In the genomic region with DNA sequence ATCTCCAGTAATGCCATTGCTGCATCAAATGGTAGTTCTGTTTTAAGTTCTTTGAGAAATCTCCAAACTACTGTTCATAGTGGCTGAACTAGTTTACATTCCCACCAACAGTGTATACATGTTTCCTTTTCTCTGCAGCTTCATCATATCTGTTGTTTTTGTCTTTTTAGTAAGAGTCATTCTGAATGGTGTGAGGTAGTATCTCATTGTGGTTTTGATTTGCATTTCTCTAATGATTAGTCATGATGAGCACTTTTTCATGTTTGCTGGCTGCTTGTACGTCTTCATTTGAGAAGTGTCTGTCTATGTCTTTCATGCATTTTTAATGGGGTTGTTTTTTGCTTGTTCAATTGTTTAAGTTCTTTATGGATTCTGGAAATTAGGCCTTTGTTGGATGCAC, we compare ENCODE assay signal across 13 cellular contexts. TPM values are rescaled to one million over a fixed set of nuclear protein-coding genes. Genes with fewer than 3 reads are reported as not detected.
DNase-seq lines count a peak whose midpoint lies in the region; ATAC-seq and TF ChIP-seq lines count a peak whose summit lies in the region.
"Had no signal": no experiment of that assay in that cellular context is flagged by ENCODE, and none has a peak within 500 bp of the region (broad histone marks: within the 10 kb centered on the region; RNA-seq: fewer than 3 reads in every experiment).

No MANE protein-coding gene starts in this region.

- intact Hi-C loops in activated CD4-positive, alpha-beta T cell treated with anti-CD3 and anti-CD28 coated beads, Interleukin-2, amount 10 ng/mL, durations not matched to agents 24 days and 14 days (cut with micrococcal nuclease): no loop called here
- intact Hi-C loops in activated CD4-positive, alpha-beta memory T cell treated with anti-CD3 and anti-CD28 coated beads for 36 hours (cut with micrococcal nuclease): loop anchor here (1.0 to 5.0 kb wide), 5 partner anchors 10 to 1604 kb away; a partner anchor contains a TSS

- H3K27ac Mint-ChIP-seq in activated CD4-positive, alpha-beta T cell treated with anti-CD3 and anti-CD28 coated beads, Interleukin-2, amount 10 ng/mL, durations not matched to agents 24 days and 14 days: peak overlapping the region; percentile 8
- peak overlapping the region; percentile 77 for H3K27ac Mint-ChIP-seq in activated CD4-positive, alpha-beta memory T cell treated with anti-CD3 and anti-CD28 coated beads for 36 hours
- H3K27ac Mint-ChIP-seq in memory B cell: no peak overlapping the region
- H3K27ac Mint-ChIP-seq in mesothelial cell of epicardium: no peak overlapping the region
- no peak overlapping the region for H3K27ac Mint-ChIP-seq in HFFc6

- H3K27me3 Mint-ChIP-seq in activated CD4-positive, alpha-beta T cell treated with anti-CD3 and anti-CD28 coated beads, Interleukin-2, amount 10 ng/mL, durations not matched to agents 24 days and 14 days: no peaks in the 10 kb centered on the region
- no peaks in the 10 kb centered on the region for H3K27me3 Mint-ChIP-seq in activated CD4-positive, alpha-beta memory T cell treated with anti-CD3 and anti-CD28 coated beads for 36 hours
- H3K27me3 Mint-ChIP-seq in memory B cell (no peaks in the 10 kb centered on the region), mesothelial cell of epicardium (ENCODE audit: low read depth) (no peaks in the 10 kb centered on the region), HFFc6 (ENCODE audit: insufficient read depth) (no peaks in the 10 kb centered on the region)

- peaks cover 15% of the 10 kb centered on the region for H3K36me3 Mint-ChIP-seq in activated CD4-positive, alpha-beta T cell treated with anti-CD3 and anti-CD28 coated beads, Interleukin-2, amount 10 ng/mL, durations not matched to agents 24 days and 14 days (ENCODE audit: low read depth)
- peaks cover 26% of the 10 kb centered on the region for H3K36me3 Mint-ChIP-seq in activated CD4-positive, alpha-beta memory T cell treated with anti-CD3 and anti-CD28 coated beads for 36 hours
- H3K36me3 Mint-ChIP-seq in memory B cell (peaks cover 3% of the 10 kb centered on the region), mesothelial cell of epicardium (no peaks in the 10 kb centered on the region), HFFc6 (ENCODE audit: low read depth) (peaks cover 32% of the 10 kb centered on the region)

- peaks cover 24% of the 10 kb centered on the region for H3K9me3 Mint-ChIP-seq in activated CD4-positive, alpha-beta T cell treated with anti-CD3 and anti-CD28 coated beads, Interleukin-2, amount 10 ng/mL, durations not matched to agents 24 days and 14 days
- peaks cover 34% of the 10 kb centered on the region for H3K9me3 Mint-ChIP-seq in activated CD4-positive, alpha-beta memory T cell treated with anti-CD3 and anti-CD28 coated beads for 36 hours
- H3K9me3 Mint-ChIP-seq in memory B cell (peaks cover 8% of the 10 kb centered on the region), mesothelial cell of epicardium (peaks cover 41% of the 10 kb centered on the region), HFFc6 (peaks cover 15% of the 10 kb centered on the region)

- no peak for TF ChIP-seq CTCF in mesothelial cell of epicardium (IDR thresholded peaks at IDR 0.05; ENCODE audit: unreplicated experiment)
- TF ChIP-seq CTCF in HFFc6 (IDR thresholded peaks at IDR 0.05): no peak

- DNase-seq in activated CD4-positive, alpha-beta T cell treated with anti-CD3 and anti-CD28 coated beads, Interleukin-2, amount 10 ng/mL, durations not matched to agents 24 days and 14 days: no peak
- no peak for DNase-seq in activated CD4-positive, alpha-beta T cell treated with anti-CD3 and anti-CD28 coated beads for 48 hours
- no peak for DNase-seq in activated CD4-positive, alpha-beta memory T cell treated with anti-CD3 and anti-CD28 coated beads for 36 hours
- no peak for DNase-seq in memory B cell (ENCODE audit: low spot score in 2 of 2)
- no peak for DNase-seq in mesothelial cell of epicardium (ENCODE audit: low spot score in 2 of 2, unreplicated experiment in 2 of 2)
- DNase-seq in HFFc6: no peak
- DNase-seq: activated CD4-positive, alpha-beta T cell treated with anti-CD3 and anti-CD28 coated beads for 1 hour; NCI-H2029 treated with DMSO at 0.1 percent for 48 hours; stimulated activated CD4-positive, alpha-beta T cell treated with anti-CD3 and anti-CD28 coated beads, Interleukin-15, amount 100 ng/mL, for 24 hours had no signal

- H3K4me1 Mint-ChIP-seq in activated CD4-positive, alpha-beta T cell treated with anti-CD3 and anti-CD28 coated beads, Interleukin-2, amount 10 ng/mL, durations not matched to agents 24 days and 14 days: peaks cover 8% of the 10 kb centered on the region
- H3K4me1 Mint-ChIP-seq in activated CD4-positive, alpha-beta memory T cell treated with anti-CD3 and anti-CD28 coated beads for 36 hours (ENCODE audit: low read depth): peaks cover 30% of the 10 kb centered on the region
- peaks cover 7% of the 10 kb centered on the region for H3K4me1 Mint-ChIP-seq in memory B cell
- H3K4me1 Mint-ChIP-seq in mesothelial cell of epicardium: no peaks in the 10 kb centered on the region
- H3K4me1 Mint-ChIP-seq in HFFc6 (ENCODE audit: low read depth): 0 out of 2 replicates have a peak, but pooled peaks cover 7% of the 10 kb centered on the region

- peak overlapping the region; percentile 2 for H3K4me3 Mint-ChIP-seq in activated CD4-positive, alpha-beta T cell treated with anti-CD3 and anti-CD28 coated beads, Interleukin-2, amount 10 ng/mL, durations not matched to agents 24 days and 14 days
- peak overlapping the region; percentile 53 for H3K4me3 Mint-ChIP-seq in activated CD4-positive, alpha-beta memory T cell treated with anti-CD3 and anti-CD28 coated beads for 36 hours
- H3K4me3 Mint-ChIP-seq in memory B cell: peak overlapping the region; percentile 0
- no peak overlapping the region for H3K4me3 Mint-ChIP-seq in mesothelial cell of epicardium
- H3K4me3 Mint-ChIP-seq in HFFc6: no peak overlapping the region

- CTCF ChIA-PET in activated CD4-positive, alpha-beta memory T cell treated with anti-CD3 and anti-CD28 coated beads for 36 hours (lab: Charles Lee): no interaction called here

- POLR2A ChIA-PET in activated CD4-positive, alpha-beta memory T cell treated with anti-CD3 and anti-CD28 coated beads for 36 hours (lab: Charles Lee): interaction anchor here (1.0 to 1.1 kb wide), 3 partner anchors 10 to 195 kb away, joined by 3 read pairs; a partner anchor contains a TSS

- ATAC-seq in HG02588 (IDR thresholded peaks at IDR 0.05; ENCODE audit: unreplicated experiment) (peak; percentile 50), memory B cell (ENCODE audit: low read depth) (peak; percentile 32), HG03095 (IDR thresholded peaks at IDR 0.05; ENCODE audit: unreplicated experiment) (no peak)

RNA-seq across cellular contexts. Expression of a gene that starts 10.2 kb away (rescaled TPM):
- 1.6 and 1.7 TPM in 2 replicates for total RNA-seq in activated CD4-positive, alpha-beta T cell treated with anti-CD3 and anti-CD28 coated beads, Interleukin-2, amount 10 ng/mL, durations not matched to agents 24 days and 14 days
- total RNA-seq in activated CD4-positive, alpha-beta memory T cell treated with anti-CD3 and anti-CD28 coated beads for 36 hours: 10 to 100 TPM; 11.7 to 14.4 TPM
- 0.67 to 1.2 TPM (median 0.93 TPM) in 3 replicates for total RNA-seq in mesothelial cell of epicardium
- total RNA-seq in HFFc6 (2021; fragmentation: NEBNext Ultra II Directional; extraction: Animal tissue kit (Norgen Biotek cat#: 25700)): not detected
- total RNA-seq: frontal cortex, SK-MEL-5 had no signal

RNA-seq across cellular contexts. Expression of a gene that starts 57.1 kb away (rescaled TPM):
- total RNA-seq in activated CD4-positive, alpha-beta T cell treated with anti-CD3 and anti-CD28 coated beads, Interleukin-2, amount 10 ng/mL, durations not matched to agents 24 days and 14 days: 13.0 and 14.2 TPM in 2 replicates
- 1 to 10 TPM; 3.3 to 4.4 TPM for total RNA-seq in activated CD4-positive, alpha-beta memory T cell treated with anti-CD3 and anti-CD28 coated beads for 36 hours
- 4.2 to 4.7 TPM (median 4.5 TPM) in 3 replicates for total RNA-seq in mesothelial cell of epicardium
- 10 to 100 TPM in 5 of 6 experiments, 1 to 10 TPM in 1; 9.7 to 11.6 (median 10.7) TPM for total RNA-seq in HFFc6 (2021; fragmentation: NEBNext Ultra II Directional; extraction: Animal tissue kit (Norgen Biotek cat#: 25700))

Comparison
In these comparisons a context has a peak if more than half of its experiments do, and no peak if none do; other contexts are left out.
1. H3K27ac Mint-ChIP-seq: peak in activated CD4-positive, alpha-beta T cell treated with anti-CD3 and anti-CD28 coated beads, Interleukin-2, amount 10 ng/mL, durations not matched to agents 24 days and 14 days (single experiment) and activated CD4-positive, alpha-beta memory T cell treated with anti-CD3 and anti-CD28 coated beads for 36 hours (single experiment); none in memory B cell (single experiment), mesothelial cell of epicardium (single experiment) and HFFc6 (single experiment).
2. H3K4me3 Mint-ChIP-seq: peak in activated CD4-positive, alpha-beta T cell treated with anti-CD3 and anti-CD28 coated beads, Interleukin-2, amount 10 ng/mL, durations not matched to agents 24 days and 14 days (single experiment), activated CD4-positive, alpha-beta memory T cell treated with anti-CD3 and anti-CD28 coated beads for 36 hours (single experiment) and memory B cell (single experiment); none in mesothelial cell of epicardium (single experiment) and HFFc6 (single experiment).